In the genomic region with DNA sequence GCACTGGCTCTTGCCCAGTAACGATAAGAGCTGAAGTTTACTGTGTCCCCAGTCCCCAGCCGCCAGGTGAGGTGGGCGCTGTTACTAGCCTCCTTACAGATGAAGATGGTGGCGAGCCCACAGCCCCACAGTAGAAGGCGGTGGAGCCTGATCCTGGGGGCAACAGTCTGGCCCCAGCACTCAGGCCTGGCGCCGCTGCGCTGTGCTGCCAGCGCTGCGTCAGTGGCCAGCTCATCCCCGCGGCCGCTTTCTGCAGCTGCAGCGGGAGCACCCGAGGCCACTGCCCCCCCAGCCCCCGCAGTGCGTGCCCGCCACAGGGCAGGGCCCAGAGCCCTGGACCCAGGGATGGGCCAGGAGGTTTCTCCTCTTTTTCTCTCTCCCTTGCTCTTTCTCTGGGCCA, we compare ENCODE assay signal across 2 cellular contexts.
TF ChIP-seq lines count a peak whose summit lies in the region.

No MANE protein-coding gene starts in this region.

TF ChIP-seq in liver, 16 proteins besides CTCF, POLR2A, EP300 and RAD21 (continued from another document):
- peak in 1 of 2 donors; percentile 4 for TF ChIP-seq HNF4A (conservative IDR thresholded peaks at IDR 0.05)

TF ChIP-seq in SK-N-SH treated with all-trans-retinoic acid at 6 μM for 48 hours, 23 proteins besides CTCF, POLR2A, EP300 and RAD21 (continued from another document):
- TF ChIP-seq TOX (CRISPR knock-in tag; IDR thresholded peaks at IDR 0.05; ENCODE audit: borderline replicate concordance), result no peak
